22 cellular contexts compared by ENCODE assay signal in the genomic region with DNA sequence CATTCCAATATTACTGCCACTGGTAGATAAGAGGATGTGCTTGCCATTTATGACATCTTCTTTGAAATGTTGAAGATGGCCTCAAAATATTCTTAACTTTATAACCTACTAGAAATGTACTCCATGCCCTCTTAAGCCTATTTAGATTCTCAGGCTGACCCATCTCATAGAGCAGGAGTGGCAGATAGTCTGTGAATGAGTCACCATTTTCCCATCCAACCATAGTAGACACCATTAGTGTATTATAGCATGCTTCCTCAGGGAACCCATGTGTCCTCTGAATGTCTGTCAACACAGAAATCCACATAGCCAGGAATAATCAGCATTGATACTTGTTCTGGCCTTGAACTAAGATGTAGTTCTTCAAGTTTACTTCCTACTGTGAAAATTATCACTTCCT.
A peak's percentile ranks its signal among the peaks of the same experiment; 100 is the strongest.
DNase-seq lines count a peak whose midpoint lies in the region; FAIRE-seq and TF ChIP-seq lines count a peak whose summit lies in the region.
"Had no signal": no experiment of that assay in that cellular context is flagged by ENCODE, and none has a peak within 500 bp of the region (broad histone marks: within the 10 kb centered on the region; RNA-seq: fewer than 3 reads in every experiment).

No MANE protein-coding gene starts in this region.

- H3K4me3 ChIP-seq in right atrium auricular region = no peak overlapping the region
- H3K4me3 ChIP-seq: GM23338, MG63, SK-N-MC had no signal

- H3K36me3 ChIP-seq in right atrium auricular region = no peaks in the 10 kb centered on the region
- H3K36me3 ChIP-seq: MG63 had no signal

- H3K27ac ChIP-seq in right atrium auricular region (no peak overlapping the region), caudate nucleus (ENCODE audit: low read depth, low read length) (no peak overlapping the region)
- H3K27ac ChIP-seq: SK-N-MC had no signal

- FAIRE-seq in HTR-8/SVneo (lab: Jason Lieb, UNC) = no peak
- FAIRE-seq: GM12891, TTC549, urothelium cell line had no signal

- no peaks in the 10 kb centered on the region for H3K9me3 ChIP-seq in right atrium auricular region
- H3K9me3 ChIP-seq: MG63 had no signal

- DNase-seq in AG08395 (ENCODE audit: low spot score) (peak; percentile 5), HS-27A (ENCODE audit: low read depth) (peak; percentile 9), SW480 (ENCODE audit: low spot score) (peak; percentile 16), iris pigment epithelial cell (ENCODE audit: low read depth) (peak; percentile 36), HTR-8/SVneo (ENCODE audit: insufficient read length, low spot score) (no peak), DMS 273 treated with DMSO at 0.1 percent for 48 hours (lab: John Stamatoyannopoulos, UW) (no peak), right atrium auricular region (ENCODE audit: low spot score) (no peak), caudate nucleus (lab: John Stamatoyannopoulos, UW) (no peak)
- DNase-seq: activated CD4-positive, alpha-beta memory T cell treated with anti-CD3 and anti-CD28 coated beads for 36 hours; activated naive CD8-positive, alpha-beta T cell treated with anti-CD3 and anti-CD28 coated beads, Interleukin-2, amount 10 ng/mL, durations not matched to agents 7 days and 5 days; activated T-cell treated with anti-CD3 and anti-CD28 coated beads, Interleukin-2, amount 50 U/mL, for 48 hours; cerebellar nuclear complex; GDM1; MG63; NCI-H187; stimulated activated CD4-positive, alpha-beta T cell treated with anti-CD3 and anti-CD28 coated beads, Interleukin-15, amount 100 ng/mL, for 24 hours; stimulated activated naive CD8-positive, alpha-beta T cell treated with anti-CD3 and anti-CD28 coated beads, Interleukin-15, amount 100 ng/mL, for 72 hours had no signal

- H3K27me3 ChIP-seq in right atrium auricular region = no peaks in the 10 kb centered on the region
- H3K27me3 ChIP-seq: MG63 had no signal

- H3K4me1 ChIP-seq in right atrium auricular region = no peaks in the 10 kb centered on the region

- TF ChIP-seq CTCF in right atrium auricular region (IDR thresholded peaks at IDR 0.05) = no peak

Comparison
In these comparisons a context has a peak if more than half of its experiments do, and no peak if none do; other contexts are left out.
1. DNase-seq: peak in AG08395 (single experiment), HS-27A (single experiment), SW480 (single experiment) and iris pigment epithelial cell (single experiment); none in HTR-8/SVneo (single experiment), DMS 273 treated with DMSO at 0.1 percent for 48 hours (single experiment), right atrium auricular region (single experiment) and caudate nucleus (0 of 61).